Comparison of ENCODE assay signal across 2 cellular contexts in the genomic region with DNA sequence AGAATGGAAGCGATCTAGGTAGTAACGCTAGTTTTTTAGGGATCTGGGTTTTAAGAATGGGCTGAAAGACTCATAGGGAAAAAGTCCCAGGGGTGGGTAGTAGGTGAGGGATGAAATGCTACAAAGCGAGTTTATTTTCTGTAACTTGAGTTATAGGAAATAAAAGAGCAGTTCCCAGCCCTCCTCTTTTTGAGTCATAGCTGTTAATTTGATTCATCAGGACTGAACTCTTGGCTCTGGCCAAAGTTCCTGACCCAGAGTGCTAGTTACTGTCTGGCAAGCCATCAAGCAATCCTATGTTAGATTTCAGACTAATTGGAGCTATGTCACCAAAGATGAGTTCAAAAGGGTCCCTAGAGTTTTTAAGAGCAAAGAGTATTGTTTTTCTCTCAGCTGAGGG.
TF ChIP-seq lines count a peak whose summit lies in the region.

No MANE protein-coding gene starts in this region.

TF ChIP-seq in SK-N-SH treated with all-trans-retinoic acid at 6 μM for 48 hours, 23 proteins besides CTCF, POLR2A, EP300 and RAD21 (continued from another document):
- TF ChIP-seq CSRNP3 (CRISPR knock-in tag; IDR thresholded peaks at IDR 0.05) (no peak), ZNF70 (CRISPR knock-in tag; IDR thresholded peaks at IDR 0.05) (no peak), PPARA (CRISPR knock-in tag; IDR thresholded peaks at IDR 0.05; ENCODE audit: borderline replicate concordance) (no peak), ARNTL (CRISPR knock-in tag; IDR thresholded peaks at IDR 0.05; ENCODE audit: borderline replicate concordance, low read depth) (no peak), GLIS3 (CRISPR knock-in tag; IDR thresholded peaks at IDR 0.05) (no peak), CSDC2 (CRISPR knock-in tag; IDR thresholded peaks at IDR 0.05) (no peak)
- TF ChIP-seq, protein P1, sequence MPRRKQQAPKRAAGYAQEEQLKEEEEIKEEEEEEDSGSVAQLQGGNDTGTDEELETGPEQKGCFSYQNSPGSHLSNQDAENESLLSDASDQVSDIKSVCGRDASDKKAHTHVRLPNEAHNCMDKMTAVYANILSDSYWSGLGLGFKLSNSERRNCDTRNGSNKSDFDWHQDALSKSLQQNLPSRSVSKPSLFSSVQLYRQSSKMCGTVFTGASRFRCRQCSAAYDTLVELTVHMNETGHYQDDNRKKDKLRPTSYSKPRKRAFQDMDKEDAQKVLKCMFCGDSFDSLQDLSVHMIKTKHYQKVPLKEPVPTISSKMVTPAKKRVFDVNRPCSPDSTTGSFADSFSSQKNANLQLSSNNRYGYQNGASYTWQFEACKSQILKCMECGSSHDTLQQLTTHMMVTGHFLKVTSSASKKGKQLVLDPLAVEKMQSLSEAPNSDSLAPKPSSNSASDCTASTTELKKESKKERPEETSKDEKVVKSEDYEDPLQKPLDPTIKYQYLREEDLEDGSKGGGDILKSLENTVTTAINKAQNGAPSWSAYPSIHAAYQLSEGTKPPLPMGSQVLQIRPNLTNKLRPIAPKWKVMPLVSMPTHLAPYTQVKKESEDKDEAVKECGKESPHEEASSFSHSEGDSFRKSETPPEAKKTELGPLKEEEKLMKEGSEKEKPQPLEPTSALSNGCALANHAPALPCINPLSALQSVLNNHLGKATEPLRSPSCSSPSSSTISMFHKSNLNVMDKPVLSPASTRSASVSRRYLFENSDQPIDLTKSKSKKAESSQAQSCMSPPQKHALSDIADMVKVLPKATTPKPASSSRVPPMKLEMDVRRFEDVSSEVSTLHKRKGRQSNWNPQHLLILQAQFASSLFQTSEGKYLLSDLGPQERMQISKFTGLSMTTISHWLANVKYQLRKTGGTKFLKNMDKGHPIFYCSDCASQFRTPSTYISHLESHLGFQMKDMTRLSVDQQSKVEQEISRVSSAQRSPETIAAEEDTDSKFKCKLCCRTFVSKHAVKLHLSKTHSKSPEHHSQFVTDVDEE (CRISPR knock-in tag; IDR thresholded peaks at IDR 0.05), result no peak

TF ChIP-seq in SK-N-SH, 30 proteins besides CTCF, POLR2A, EP300 and RAD21 (continued from another document):
- TF ChIP-seq USF2 (IDR thresholded peaks at IDR 0.05; ENCODE audit: borderline replicate concordance, low read depth, low read length) (no peak), NRF1 (IDR thresholded peaks at IDR 0.05; ENCODE audit: low read depth, low read length) (no peak), MXI1 (IDR thresholded peaks at IDR 0.05; ENCODE audit: low read depth, low read length) (no peak), REST (IDR thresholded peaks at IDR 0.05; ENCODE audit: low read depth, low read length) (no peak)
- TF ChIP-seq, protein P2, sequence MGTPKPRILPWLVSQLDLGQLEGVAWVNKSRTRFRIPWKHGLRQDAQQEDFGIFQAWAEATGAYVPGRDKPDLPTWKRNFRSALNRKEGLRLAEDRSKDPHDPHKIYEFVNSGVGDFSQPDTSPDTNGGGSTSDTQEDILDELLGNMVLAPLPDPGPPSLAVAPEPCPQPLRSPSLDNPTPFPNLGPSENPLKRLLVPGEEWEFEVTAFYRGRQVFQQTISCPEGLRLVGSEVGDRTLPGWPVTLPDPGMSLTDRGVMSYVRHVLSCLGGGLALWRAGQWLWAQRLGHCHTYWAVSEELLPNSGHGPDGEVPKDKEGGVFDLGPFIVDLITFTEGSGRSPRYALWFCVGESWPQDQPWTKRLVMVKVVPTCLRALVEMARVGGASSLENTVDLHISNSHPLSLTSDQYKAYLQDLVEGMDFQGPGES (IDR thresholded peaks at IDR 0.05; ENCODE audit: low read depth, low read length), result no peak
